Comparison of ENCODE assay signal across 13 cellular contexts in genomic region chr1:27592600-27593340, GRCh38. TPM values are rescaled to one million over a fixed set of nuclear protein-coding genes. Genes with fewer than 3 reads are reported as not detected.
DNase-seq lines count a peak whose midpoint lies in the region; ATAC-seq, FAIRE-seq and TF ChIP-seq lines count a peak whose summit lies in the region.
"Had no signal": no experiment of that assay in that cellular context is flagged by ENCODE, and none has a peak within 500 bp of the region (broad histone marks: within the 10 kb centered on the region; RNA-seq: fewer than 3 reads in every experiment).

No MANE protein-coding gene starts in this region.

- no peak for ATAC-seq in K562
- ATAC-seq: activated CD8-positive, alpha-beta T cell treated with anti-CD3 and anti-CD28 coated beads, Interleukin-2, amount 10 ng/mL, durations not matched to agents 7 days and 5 days had no signal

- intact Hi-C loops in K562 (cut with micrococcal nuclease), result no loop called here

- TF ChIP-seq EP300 in K562 (IDR thresholded peaks at IDR 0.05; ENCODE audit: low read length), result no peak

- H3K4me2 ChIP-seq in K562 (ENCODE audit: insufficient read depth, low read length) (no peak overlapping the region), smooth muscle cell (peak overlapping the region; percentile 93)

- no peak for TF ChIP-seq POLR2A in K562 (conservative IDR thresholded peaks at IDR 0.05)

- H3F3A ChIP-seq in smooth muscle cell (ENCODE audit: low read depth), result peaks cover 12% of the 10 kb centered on the region

- H2AFZ ChIP-seq in K562 (ENCODE audit: low read depth, low read length) (no peak overlapping the region), smooth muscle cell (ENCODE audit: low read depth) (no peak overlapping the region)

- no peak overlapping the region for H3K4me3 ChIP-seq in K562
- no peak overlapping the region for H3K4me3 ChIP-seq in smooth muscle cell

- H3K9ac ChIP-seq in K562 (ENCODE audit: insufficient read depth in 1 of 2, low read depth in 2 of 2, low read length in 2 of 2), result peak overlapping the region in 1 of 2 experiments; percentile 66; a peak in 2 of 4 replicates
- no peak overlapping the region for H3K9ac ChIP-seq in smooth muscle cell (ENCODE audit: low read depth)

- 89% methylated on average over 16 of the region's 20 CpGs for WGBS in K562 (ENCODE audit: insufficient coverage, low coverage, missing lambda C conversion rate)
- WGBS in smooth muscle cell (ENCODE audit: low lambda C conversion rate), result 67% methylated on average over 17 of the region's 20 CpGs

- no TSS peak for BruUV-seq in K562 (replicated peaks; lab: Mats Ljungman, UMichigan)

- H4K20me1 ChIP-seq in K562 (replicated peaks; ENCODE audit: control insufficient read depth, insufficient read depth, low read length), result peaks cover 55% of the 10 kb centered on the region
- H4K20me1 ChIP-seq in smooth muscle cell (ENCODE audit: low read depth), result peaks cover 100% of the 10 kb centered on the region

- H3K36me3 ChIP-seq in K562 (ENCODE audit: control insufficient read depth, insufficient read depth, low read length) (peaks cover 54% of the 10 kb centered on the region; the same call in 2 of the 3 replicates), smooth muscle cell (ENCODE audit: low read depth) (no peaks in the 10 kb centered on the region)

- H3K27ac ChIP-seq in K562 (ENCODE audit: extremely low read depth, low read depth, low read length) (no peak overlapping the region), smooth muscle cell (ENCODE audit: low read depth) (peak overlapping the region; percentile 2)

- no peak for TF ChIP-seq CTCF in K562 (IDR thresholded peaks at IDR 0.05 in 2 of 3, conservative IDR thresholded peaks at IDR 0.05 in 1 of 3; ENCODE audit: insufficient read depth in 2 of 3, low read depth in 1 of 3, low read length in 3 of 3)
- no peak for TF ChIP-seq CTCF in smooth muscle cell (IDR thresholded peaks at IDR 0.05; ENCODE audit: borderline replicate concordance, insufficient read depth, poor library complexity, severe bottlenecking)

- FAIRE-seq in K562 (lab: Jason Lieb, UNC), result no peak
- FAIRE-seq in RCC 7860 (lab: Jason Lieb, UNC), result no peak
- FAIRE-seq in urothelium cell line (lab: Jason Lieb, UNC), result no peak

- in situ Hi-C loops in K562 (cut with MboI), result no loop called here

- POLR2A ChIA-PET in HEK293T (lab: Yijun Ruan, JAX) (interaction anchor here (1.5 kb wide), 1 partner anchor 18 kb away, joined by 5 read pairs; no protein-coding TSS in a partner anchor), K562 (lab: Yijun Ruan, JAX) (interaction anchor here (0.6 to 4.5 kb wide), 3 partner anchors 8 to 482 kb away, joined by 3 to 28 read pairs (median 3); no protein-coding TSS in a partner anchor)

- no peak for DNase-seq in HEK293T (ENCODE audit: extremely low spot score)
- no peak for DNase-seq in K562 (ENCODE audit: extremely low read depth in 1 of 4, low spot score in 3 of 4)
- DNase-seq in iPS-NIHi11 (ENCODE audit: low spot score), result peak; percentile 78
- no peak for DNase-seq in smooth muscle cell (lab: John Stamatoyannopoulos, UW; ENCODE audit: unreplicated experiment)
- no peak for DNase-seq in RCC 7860 (ENCODE audit: low spot score)
- DNase-seq in urothelium cell line (ENCODE audit: low spot score), result no peak
- no peak for DNase-seq in T-helper 9 cell
- DNase-seq in kidney tubule cell (ENCODE audit: low spot score), result no peak
- DNase-seq: activated CD8-positive, alpha-beta T cell treated with anti-CD3 and anti-CD28 coated beads, Interleukin-2, amount 10 ng/mL, durations not matched to agents 7 days and 5 days; activated naive CD4-positive, alpha-beta T cell treated with Interleukin-2 at 50 U/mL for 16 hours; CD4-positive, alpha-beta memory T cell; foreskin fibroblast; NCI-H1694 had no signal

- H3K27me3 ChIP-seq in K562 (ENCODE audit: control insufficient read depth in 2 of 2, insufficient read depth in 2 of 2, low read length in 2 of 2) (no peaks in the 10 kb centered on the region), smooth muscle cell (ENCODE audit: low read depth) (no peaks in the 10 kb centered on the region)

- peaks cover 27 to 70% of the 10 kb centered on the region in 2 experiments for H3K4me1 ChIP-seq in K562 (replicated peaks in 1 of 2; ENCODE audit: control insufficient read depth in 2 of 2, insufficient read depth in 2 of 2, low read length in 2 of 2)
- H3K4me1 ChIP-seq in smooth muscle cell (ENCODE audit: low read depth), result peaks cover 69% of the 10 kb centered on the region

- no peak for TF ChIP-seq RAD21 in K562 (CRISPR knock-in tag; conservative IDR thresholded peaks at IDR 0.05 in 1 of 2, IDR thresholded peaks at IDR 0.05 in 1 of 2)

- peaks cover 10% of the 10 kb centered on the region for H3K9me1 ChIP-seq in K562 (ENCODE audit: control insufficient read depth, insufficient read depth, low read length)

- H3K9me3 ChIP-seq in K562 (replicated peaks; ENCODE audit: control insufficient read depth, insufficient read depth, low read depth, low read length), result no peaks in the 10 kb centered on the region
- no peaks in the 10 kb centered on the region for H3K9me3 ChIP-seq in smooth muscle cell (replicated peaks; ENCODE audit: low read depth)

- peaks cover 71% of the 10 kb centered on the region for H3K79me2 ChIP-seq in K562 (ENCODE audit: control insufficient read depth, insufficient read depth, low read length)
- H3K79me2 ChIP-seq in smooth muscle cell (ENCODE audit: low read depth), result peaks cover 97% of the 10 kb centered on the region

- CTCF ChIA-PET in HEK293T (lab: Yijun Ruan, JAX) (interaction anchor here (0.6 to 1.4 kb wide), 4 partner anchors 18 to 196 kb away, joined by 4 to 5 read pairs (median 5); no protein-coding TSS in a partner anchor), K562 (lab: Yijun Ruan, JAX; ENCODE audit: low intra/inter-chr PET ratio) (no interaction called here)

TF ChIP-seq in HEK293T, 16 proteins besides CTCF, POLR2A, EP300 and RAD21 (continues in another document):
- peak; percentile 77 for TF ChIP-seq PKNOX1 (IDR thresholded peaks at IDR 0.05)

TF ChIP-seq in K562, 482 proteins besides CTCF, POLR2A, EP300 and RAD21 (continues in another document):
- TF ChIP-seq PKNOX1 (IDR thresholded peaks at IDR 0.05), result peak; percentile 65
- TF ChIP-seq DMBX1 (CRISPR knock-in tag; IDR thresholded peaks at IDR 0.05; ENCODE audit: borderline replicate concordance), result no peak
- no peak for TF ChIP-seq ID3 (CRISPR knock-in tag; IDR thresholded peaks at IDR 0.05)
- TF ChIP-seq ID3 (tag; IDR thresholded peaks at IDR 0.05), result no peak

RNA-seq across cellular contexts. Expression of gene AHDC1, which starts 11.2 kb away (rescaled TPM):
- total RNA-seq in K562 (2011; cell fraction: chromatin; rRNA removed; ENCODE audit: low replicate concordance), result 62.5 and 101 TPM in 2 replicates
- total RNA-seq in K562 (2011; cell fraction: nucleolus; rRNA removed), result 36.7 and 38.9 TPM in 2 replicates
- total RNA-seq in K562 (2011; cell fraction: nucleoplasm; rRNA removed), result 49.2 and 72.8 TPM in 2 replicates
- total RNA-seq in K562 (2014; rRNA removed) (7.9 and 12.5 TPM in 2 replicates), K562 (2014; rRNA removed; fragmentation: Illumina TruSeq; extraction: Trizol) (3.6 and 4.6 TPM in 2 replicates), K562 (2015; rRNA removed; fragmentation: Illumina TruSeq; extraction: Trizol) (4.7 and 4.8 TPM in 2 replicates), K562 (2021) (36.4 and 37.8 TPM in 2 replicates), smooth muscle cell (8.4 and 12.2 TPM in 2 replicates)
- polyA plus RNA-seq in K562 (2011; rRNA removed) (3.1 and 4.2 TPM in 2 replicates), K562 (2014; fragmentation: Illumina TruSeq; extraction: Trizol) (5.4 and 9.5 TPM in 2 replicates), K562 (2014; fragmentation: Nextera tagmentation; extraction: Ambion mirVana) (under 1 TPM; 0.21 to 0.59 TPM), K562 (2014; rRNA removed) (8.5 and 9.0 TPM in 2 replicates), smooth muscle cell (12.2 and 15.6 TPM in 2 replicates)
- polyA plus RNA-seq in K562 (2011; cell fraction: cytosol; rRNA removed), result 2.3 and 3.9 TPM in 2 replicates
- polyA plus RNA-seq in K562 (2011; cell fraction: nucleus; rRNA removed), result 13.3 and 21.8 TPM in 2 replicates
- polyA plus RNA-seq in K562 (2012), result 13.7 and 18.2 TPM in 2 replicates
- 3.7 and 9.1 TPM in 2 replicates for polyA minus RNA-seq in K562 (2011; rRNA and poly(A)+ RNA removed)
- 12.2 and 15.2 TPM in 2 replicates for polyA minus RNA-seq in K562 (2011; cell fraction: cytosol; rRNA and poly(A)+ RNA removed)
- polyA minus RNA-seq in K562 (2011; cell fraction: nucleus; rRNA and poly(A)+ RNA removed), result 10.6 and 11.6 TPM in 2 replicates

RNA-seq across cellular contexts. Expression of gene FGR, which starts 42.2 kb away (rescaled TPM):
- total RNA-seq in K562 (2011; cell fraction: chromatin; rRNA removed; ENCODE audit: low replicate concordance), result not detected in 2 replicates
- not detected in 2 replicates for total RNA-seq in K562 (2011; cell fraction: nucleolus; rRNA removed)
- total RNA-seq in K562 (2011; cell fraction: nucleoplasm; rRNA removed), result not detected in 2 replicates
- not detected in 2 replicates for total RNA-seq in K562 (2014; rRNA removed)
- not detected in 2 replicates for total RNA-seq in K562 (2014; rRNA removed; fragmentation: Illumina TruSeq; extraction: Trizol)
- total RNA-seq in K562 (2015; rRNA removed; fragmentation: Illumina TruSeq; extraction: Trizol), result not detected in 2 replicates
- total RNA-seq in K562 (2021), result 0.11 and 0.38 TPM in 2 replicates
- 0.04 TPM in 1 of 2 replicates, not detected in the other for polyA plus RNA-seq in K562 (2011; rRNA removed)
- 0.06 TPM in 1 of 2 replicates, not detected in the other for polyA plus RNA-seq in K562 (2011; cell fraction: cytosol; rRNA removed)
- polyA plus RNA-seq in K562 (2011; cell fraction: nucleus; rRNA removed), result 0.20 TPM in 1 of 2 replicates, not detected in the other
- polyA plus RNA-seq in K562 (2012), result not detected in 2 replicates
- polyA plus RNA-seq in K562 (2014; fragmentation: Illumina TruSeq; extraction: Trizol), result not detected in 2 replicates
- polyA plus RNA-seq in K562 (2014; fragmentation: Nextera tagmentation; extraction: Ambion mirVana), result not detected
- polyA plus RNA-seq in K562 (2014; rRNA removed), result not detected in 2 replicates
- not detected in 2 replicates for polyA minus RNA-seq in K562 (2011; rRNA and poly(A)+ RNA removed)
- not detected in 2 replicates for polyA minus RNA-seq in K562 (2011; cell fraction: cytosol; rRNA and poly(A)+ RNA removed)
- polyA minus RNA-seq in K562 (2011; cell fraction: nucleus; rRNA and poly(A)+ RNA removed), result not detected in 2 replicates
- 1.3 TPM in 1 of 2 replicates, not detected in the other for total RNA-seq in smooth muscle cell
- 0.10 and 0.65 TPM in 2 replicates for polyA plus RNA-seq in smooth muscle cell
